23 cellular contexts compared by ENCODE assay signal in the genomic region with DNA sequence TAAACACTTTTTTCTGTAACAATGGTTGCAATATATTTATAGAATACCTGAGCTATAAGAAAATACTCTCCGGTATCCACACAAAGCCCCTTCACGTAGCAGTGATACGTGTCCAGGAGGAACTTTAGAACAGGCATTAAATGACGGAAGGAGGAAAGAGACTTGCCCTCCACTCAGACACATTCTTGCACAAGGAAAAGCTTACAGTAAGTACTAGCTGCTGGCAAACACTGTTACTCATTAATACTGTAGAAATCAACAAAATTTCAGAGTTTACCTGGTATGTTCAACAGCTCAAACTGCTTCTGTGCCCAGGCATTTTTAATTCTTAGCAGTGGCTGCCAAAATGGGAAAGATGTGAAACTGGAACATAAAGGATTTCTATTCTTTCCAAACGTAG. TPM values are rescaled to one million over a fixed set of nuclear protein-coding genes. Genes with fewer than 3 reads are reported as not detected.
DNase-seq lines count a peak whose midpoint lies in the region; ATAC-seq and TF ChIP-seq lines count a peak whose summit lies in the region.
"Had no signal": no experiment of that assay in that cellular context is flagged by ENCODE, and none has a peak within 500 bp of the region (broad histone marks: within the 10 kb centered on the region; RNA-seq: fewer than 3 reads in every experiment).

No MANE protein-coding gene starts in this region.

- no peak overlapping the region for H3K4me3 ChIP-seq in left lung
- H3K4me3 ChIP-seq: BLaER1, GM12878 had no signal

- H3K36me3 ChIP-seq in left lung = no peaks in the 10 kb centered on the region
- H3K36me3 ChIP-seq: BE2C, BLaER1 had no signal

- TF ChIP-seq CTCF in left lung (IDR thresholded peaks at IDR 0.05) = no peak

- H3K9me3 ChIP-seq in left lung = no peaks in the 10 kb centered on the region
- H3K9me3 ChIP-seq: BE2C, BLaER1 had no signal

- no peaks in the 10 kb centered on the region for H3K4me1 ChIP-seq in left lung
- H3K4me1 ChIP-seq: BE2C, BLaER1 had no signal

- no peak overlapping the region for H3K27ac ChIP-seq in left lung
- H3K27ac ChIP-seq: BLaER1 had no signal

- DNase-seq in left lung (no peak), renal cortical epithelial cell (ENCODE audit: low read depth) (peak; percentile 67), pons (ENCODE audit: low spot score) (no peak), cerebellar cortex (ENCODE audit: low spot score) (no peak)
- DNase-seq in NK-92 treated with Interleukin-12 subunit alpha and Interleukin-12 subunit beta, amount 100 ng/mL, for 24 hours (lab: John Stamatoyannopoulos, UW) = no peak
- DNase-seq: 8988T; ACHN; BE2C; C1 segment of cervical spinal cord; CD4-positive, alpha-beta memory T cell; CD4-positive, CD25-positive, alpha-beta regulatory T cell; CD8-positive, alpha-beta memory T cell; COR-L47; DMS 273 treated with DMSO at 0.1 percent for 48 hours; DMS153; DMS53; DMS79; DND-41; EL; GDM1 had no signal

- ATAC-seq in left lung = peak; percentile 86
- ATAC-seq: GM12878 had no signal

- H3K27me3 ChIP-seq in left lung = no peaks in the 10 kb centered on the region
- H3K27me3 ChIP-seq: BE2C, BLaER1 had no signal

- intact Hi-C loops in left lung (cut with DNase I) = no loop called here

RNA-seq across cellular contexts. Expression of a gene that starts 41.7 kb away (rescaled TPM):
- total RNA-seq in left lung (10 to 100 TPM; 13.6 to 15.5 TPM), renal cortical epithelial cell (7.5 and 39.1 TPM in 2 replicates)
- total RNA-seq: CD4-positive, alpha-beta memory T cell; CD4-positive, CD25-positive, alpha-beta regulatory T cell; CD8-positive, alpha-beta memory T cell; G401 had no signal
